Comparison of ENCODE assay signal across 8 cellular contexts in genomic region chr4:123418486-123418931, GRCh38. TPM values are rescaled to one million over a fixed set of nuclear protein-coding genes. Genes with fewer than 3 reads are reported as not detected.
DNase-seq lines count a peak whose midpoint lies in the region; ATAC-seq and TF ChIP-seq lines count a peak whose summit lies in the region.

No MANE protein-coding gene starts in this region.

- H3K36me3 ChIP-seq in CD8-positive, alpha-beta memory T cell (ENCODE audit: insufficient read depth, low read length): no peaks in the 10 kb centered on the region
- no peaks in the 10 kb centered on the region for H3K36me3 ChIP-seq in uterus

- H3K4me1 Mint-ChIP-seq in CD8-positive, alpha-beta memory T cell: peaks cover 51 to 69% (median 59%) of the 10 kb centered on the region in 3 donors

- ATAC-seq in GM19452 (IDR thresholded peaks at IDR 0.05; ENCODE audit: unreplicated experiment) (peak; percentile 72), HG03457 (IDR thresholded peaks at IDR 0.05; ENCODE audit: unreplicated experiment) (peak; percentile 77)

- POLR2A ChIA-PET in CD8-positive, alpha-beta memory T cell (lab: Charles Lee): no interaction called here

- H3K4me1 ChIP-seq in CD8-positive, alpha-beta memory T cell (ENCODE audit: insufficient read depth, low read length): no peaks in the 10 kb centered on the region
- peaks cover 0 to 4% of the 10 kb centered on the region in 2 donors for H3K4me1 ChIP-seq in uterus

- no peaks in the 10 kb centered on the region for H3K9me3 Mint-ChIP-seq in CD8-positive, alpha-beta memory T cell

- H3K27ac ChIP-seq in CD8-positive, alpha-beta memory T cell (ENCODE audit: low read depth, low read length): no peak overlapping the region
- H3K27ac ChIP-seq in uterus: peak overlapping the region; percentile 19 to 40

- H3K36me3 Mint-ChIP-seq in CD8-positive, alpha-beta memory T cell: peaks cover 0 to 1% (median 0%) of the 10 kb centered on the region in 3 donors

- CTCF ChIA-PET in CD8-positive, alpha-beta memory T cell (lab: Charles Lee): interaction anchor here (1.1 kb wide), 1 partner anchor 23 kb away, joined by 3 read pairs; no protein-coding TSS in a partner anchor

- intact Hi-C loops in uterus (cut with DNase I; ENCODE audit: low total_unique reads): no loop called here

- TF ChIP-seq POLR2A in uterus (IDR thresholded peaks at IDR 0.05): no peak

- no peaks in the 10 kb centered on the region for H3K27me3 ChIP-seq in CD8-positive, alpha-beta memory T cell (ENCODE audit: insufficient read depth, low read length, poor library complexity, severe bottlenecking)
- no peaks in the 10 kb centered on the region for H3K27me3 ChIP-seq in uterus

- no peak overlapping the region for H3K4me3 ChIP-seq in CD8-positive, alpha-beta memory T cell (ENCODE audit: low read length)
- H3K4me3 ChIP-seq in uterus: no peak overlapping the region

- H3K27ac Mint-ChIP-seq in CD8-positive, alpha-beta memory T cell: peak overlapping the region; percentile 31 to 87 (median 68)

- H3K27me3 Mint-ChIP-seq in CD8-positive, alpha-beta memory T cell: no peaks in the 10 kb centered on the region

- no peak for TF ChIP-seq CTCF in uterus (IDR thresholded peaks at IDR 0.05)

- peak overlapping the region in 3 of 7 donors; percentile 14 to 47 (median 29) for H3K4me3 Mint-ChIP-seq in CD8-positive, alpha-beta memory T cell

- DNase-seq in CD8-positive, alpha-beta memory T cell: no peak
- DNase-seq in NCI-H526 treated with DMSO at 0.1 percent for 48 hours (lab: John Stamatoyannopoulos, UW): peak; percentile 28
- DNase-seq in astrocyte of the hippocampus (ENCODE audit: low read depth, low spot score): peak; percentile 95
- peak; percentile 82 for DNase-seq in kidney tubule cell (ENCODE audit: low spot score)
- no peak for DNase-seq in uterus
- DNase-seq in CD1c-positive myeloid dendritic cell (ENCODE audit: extremely low spot score): no peak

- H3K9me3 ChIP-seq in CD8-positive, alpha-beta memory T cell (ENCODE audit: low read length): no peaks in the 10 kb centered on the region
- no peaks in the 10 kb centered on the region for H3K9me3 ChIP-seq in uterus

RNA-seq across cellular contexts. Expression of gene SPRY1, which starts 21.9 kb away (rescaled TPM):
- 10 to 100 TPM; 40.6 to 40.8 TPM for total RNA-seq in CD8-positive, alpha-beta memory T cell
- polyA plus RNA-seq in CD8-positive, alpha-beta memory T cell: 27.2 TPM
- 100 to 1,000 TPM in 3 of 4 donors, 10 to 100 TPM in 1; 34.8 to 198 (median 170) TPM for total RNA-seq in uterus

Comparison
In these comparisons a context has a peak if more than half of its experiments do, and no peak if none do; other contexts are left out.
1. DNase-seq: peak in NCI-H526 treated with DMSO at 0.1 percent for 48 hours (single experiment), astrocyte of the hippocampus (single experiment) and kidney tubule cell (single experiment); none in CD8-positive, alpha-beta memory T cell (0 of 5), uterus (0 of 2) and CD1c-positive myeloid dendritic cell (single experiment).